ENCODE assay signal across 27 cellular contexts in the genomic region with DNA sequence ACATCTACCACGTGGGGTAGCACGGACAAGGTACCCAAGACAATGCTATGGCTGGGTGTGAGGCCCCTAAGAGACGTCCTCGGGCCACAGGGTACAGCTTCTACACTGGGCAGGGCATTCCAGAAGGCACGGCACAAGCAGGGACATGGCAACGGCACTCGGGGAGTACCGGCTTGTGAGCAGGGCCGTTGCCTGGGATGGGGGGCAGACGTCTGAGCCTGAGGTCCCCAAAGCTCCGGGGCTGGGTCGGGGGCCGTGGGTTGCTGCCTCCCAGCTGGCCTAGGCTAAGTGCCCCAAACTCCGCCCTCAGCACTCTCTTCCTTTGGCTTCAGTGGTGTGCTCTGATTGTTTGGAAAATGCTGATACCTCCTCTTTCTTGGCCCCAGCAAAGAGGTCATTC.
A peak's percentile ranks its signal among the peaks of the same experiment; 100 is the strongest.
DNase-seq lines count a peak whose midpoint lies in the region; ATAC-seq and TF ChIP-seq lines count a peak whose summit lies in the region.
"Had no signal": no experiment of that assay in that cellular context is flagged by ENCODE, and none has a peak within 500 bp of the region (broad histone marks: within the 10 kb centered on the region; RNA-seq: fewer than 3 reads in every experiment).

No MANE protein-coding gene starts in this region.

- TF ChIP-seq CTCF in heart right ventricle (IDR thresholded peaks at IDR 0.05): no peak
- TF ChIP-seq CTCF in hepatocyte (IDR thresholded peaks at IDR 0.05; ENCODE audit: poor library complexity): no peak

- H2AFZ ChIP-seq in hepatocyte: no peak overlapping the region

- DNase-seq in activated CD8-positive, alpha-beta memory T cell treated with anti-CD3 and anti-CD28 coated beads, Interleukin-2, amount 50 U/mL, for 48 hours: peak; percentile 49
- DNase-seq in activated CD8-positive, alpha-beta memory T cell treated with anti-CD3 and anti-CD28 coated beads for 24 hours: no peak
- DNase-seq in Right ventricle myocardium inferior (ENCODE audit: missing footprints): peak; percentile 31
- no peak for DNase-seq in heart right ventricle
- no peak for DNase-seq in hepatocyte (ENCODE audit: low spot score)
- DNase-seq in NCI-H1092 treated with DMSO at 0.1 percent for 48 hours (lab: John Stamatoyannopoulos, UW): no peak
- DNase-seq: CD8-positive, alpha-beta T cell; GDM1; Kasumi-1; MV-4-11; NCI-H1105 treated with DMSO at 0.1 percent for 48 hours; NCI-H146; NCI-H1930; NCI-H2107; NCI-H446 treated with DMSO at 0.1 percent for 48 hours; NCI-H526; NCI-H82; NK-92 treated with Interleukin-12 subunit alpha and Interleukin-12 subunit beta, amount 100 ng/mL, for 24 hours; PC-3; SHP77 treated with DMSO at 0.1 percent for 48 hours had no signal

- H3K4me1 ChIP-seq in heart right ventricle: peaks cover 0 to 13% (median 0%) of the 10 kb centered on the region in 9 donors
- no peaks in the 10 kb centered on the region for H3K4me1 ChIP-seq in iPS-20b (ENCODE audit: insufficient read depth, low read length)
- no peaks in the 10 kb centered on the region for H3K4me1 ChIP-seq in hepatocyte (ENCODE audit: insufficient read depth)

- H3K4me2 ChIP-seq in hepatocyte: no peak overlapping the region

- no peak overlapping the region for H3K27ac ChIP-seq in heart right ventricle
- H3K27ac ChIP-seq in iPS-20b (ENCODE audit: low read length): peak overlapping the region; percentile 17
- no peak overlapping the region for H3K27ac ChIP-seq in hepatocyte
- H3K27ac ChIP-seq: 22Rv1, C4-2B had no signal

- no peaks in the 10 kb centered on the region for H3K79me2 ChIP-seq in hepatocyte

- no peak for ATAC-seq in Right ventricle myocardium inferior
- no peak for ATAC-seq in heart right ventricle
- ATAC-seq in HG02970 (IDR thresholded peaks at IDR 0.05; ENCODE audit: low FRiP score, unreplicated experiment): no peak
- ATAC-seq: CD8-positive, alpha-beta T cell; GM12878; K562; PC-3 had no signal

- H3K36me3 ChIP-seq in heart right ventricle (peaks cover 0 to 83% (median 4%) of the 10 kb centered on the region in 9 donors), iPS-20b (ENCODE audit: insufficient read depth, low read depth, low read length) (no peaks in the 10 kb centered on the region), hepatocyte (replicated peaks; ENCODE audit: insufficient read depth, low read depth) (no peaks in the 10 kb centered on the region)

- no peaks in the 10 kb centered on the region for H4K20me1 ChIP-seq in hepatocyte (ENCODE audit: insufficient read depth, poor library complexity, severe bottlenecking)

- H3K4me3 ChIP-seq in heart right ventricle (no peak overlapping the region), iPS-20b (ENCODE audit: low read length) (no peak overlapping the region), hepatocyte (no peak overlapping the region)
- H3K4me3 ChIP-seq: GM12878, K562 had no signal

- H3K9me3 ChIP-seq in heart right ventricle: peaks cover 0 to 3% (median 0%) of the 10 kb centered on the region in 11 donors
- no peaks in the 10 kb centered on the region for H3K9me3 ChIP-seq in iPS-20b (ENCODE audit: insufficient read depth, low read depth, low read length)
- no peaks in the 10 kb centered on the region for H3K9me3 ChIP-seq in hepatocyte (ENCODE audit: low read depth)
- H3K9me3 ChIP-seq: Caco-2 had no signal

- intact Hi-C loops in Right ventricle myocardium inferior (cut with DNase I) (no loop called here), heart right ventricle (cut with DNase I) (loop anchor here in 7 of 10 donors (5.0 to 10.0 kb wide), 3 partner anchors 110 to 948 kb away; a partner anchor contains a TSS)

- no peaks in the 10 kb centered on the region for H3K27me3 ChIP-seq in heart right ventricle
- no peaks in the 10 kb centered on the region for H3K27me3 ChIP-seq in iPS-20b (ENCODE audit: insufficient read depth, low read length)
- no peaks in the 10 kb centered on the region for H3K27me3 ChIP-seq in hepatocyte

- H3K9me2 ChIP-seq in hepatocyte (replicated peaks; ENCODE audit: insufficient read depth): no peaks in the 10 kb centered on the region

- no peak overlapping the region for H3K9ac ChIP-seq in iPS-20b (ENCODE audit: low read depth, low read length)

- WGBS in heart right ventricle, 2 donors: 87 to 89% methylated on average over 14 of the region's 14 CpGs
- WGBS in hepatocyte (ENCODE audit: low lambda C conversion rate, missing lambda C conversion rate): 86% methylated on average over 11 of the region's 14 CpGs

Comparison
In these comparisons a context has a peak if more than half of its experiments do, and no peak if none do; other contexts are left out.
1. DNase-seq: peak in activated CD8-positive, alpha-beta memory T cell treated with anti-CD3 and anti-CD28 coated beads, Interleukin-2, amount 50 U/mL, for 48 hours (single experiment) and Right ventricle myocardium inferior (single experiment); none in activated CD8-positive, alpha-beta memory T cell treated with anti-CD3 and anti-CD28 coated beads for 24 hours (single experiment), heart right ventricle (0 of 2), hepatocyte (single experiment) and NCI-H1092 treated with DMSO at 0.1 percent for 48 hours (single experiment).